8 cellular contexts compared by ENCODE assay signal in the genomic region with DNA sequence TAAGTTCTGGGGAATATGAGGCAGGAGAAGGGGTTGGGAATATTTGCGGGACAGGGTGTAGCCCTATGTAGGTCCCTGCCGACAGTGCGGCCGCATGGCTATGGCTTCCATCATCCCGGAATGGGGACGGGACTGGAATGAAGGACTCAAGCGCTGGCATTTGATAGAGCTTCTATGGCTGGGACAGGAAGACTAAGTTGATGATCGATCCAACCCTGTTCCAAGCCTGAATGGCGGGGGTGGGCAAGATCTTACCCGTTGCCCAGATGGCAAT. TPM values are rescaled to one million over a fixed set of nuclear protein-coding genes. Genes with fewer than 3 reads are reported as not detected.
DNase-seq lines count a peak whose midpoint lies in the region; ATAC-seq, FAIRE-seq and TF ChIP-seq lines count a peak whose summit lies in the region.

No MANE protein-coding gene starts in this region.

- intact Hi-C loops in activated T-helper 2 cell treated with anti-CD3 and anti-CD28 coated beads, Interferon-gamma antibody, Interleukin-2, Interleukin-4, amounts not matched to agents 10 μg/mL and 5 μg/mL and 100 μg/mL, durations not matched to agents 14 hours and 24 hours and 36 hours (cut with micrococcal nuclease): loop anchor here (1.0 to 5.0 kb wide), 4 partner anchors 26 to 194 kb away; a partner anchor contains a TSS
- intact Hi-C loops in kidney (cut with DNase I): no loop called here

- H3K27me3 ChIP-seq in thoracic aorta (replicated peaks; ENCODE audit: insufficient read depth): peaks cover 22% of the 10 kb centered on the region

- TF ChIP-seq CTCF in kidney (IDR thresholded peaks at IDR 0.05; ENCODE audit: borderline replicate concordance, extremely low read depth, insufficient read depth): no peak
- no peak for TF ChIP-seq CTCF in thoracic aorta (IDR thresholded peaks at IDR 0.05)

- DNase-seq in activated effector memory CD4-positive, alpha-beta T cell treated with anti-CD3 and anti-CD28 coated beads, Interleukin-2, amount 50 U/mL, for 16 hours: peak; percentile 79
- no peak for DNase-seq in activated effector memory CD4-positive, alpha-beta T cell treated with Interleukin-2 at 50 U/mL for 16 hours
- DNase-seq in activated T-helper 2 cell treated with anti-CD3 and anti-CD28 coated beads, Interferon-gamma antibody, Interleukin-2, Interleukin-4, amounts not matched to agents 10 μg/mL and 5 μg/mL and 100 μg/mL, durations not matched to agents 14 hours and 24 hours and 36 hours (ENCODE audit: low spot score): no peak
- DNase-seq in kidney: no peak
- no peak for DNase-seq in thoracic aorta (ENCODE audit: low spot score)
- no peak for DNase-seq in NCI-H1417 (lab: John Stamatoyannopoulos, UW)

- H3K4me3 ChIP-seq in kidney (ENCODE audit: low read length in 2 of 2) (peak overlapping the region; percentile 35 to 53), thoracic aorta (peak overlapping the region; percentile 67)

- H3K27ac Mint-ChIP-seq in activated T-helper 2 cell treated with anti-CD3 and anti-CD28 coated beads, Interferon-gamma antibody, Interleukin-2, Interleukin-4, amounts not matched to agents 10 μg/mL and 5 μg/mL and 100 μg/mL, durations not matched to agents 14 hours and 24 hours and 36 hours: no peak overlapping the region

- H3K4me1 Mint-ChIP-seq in activated T-helper 2 cell treated with anti-CD3 and anti-CD28 coated beads, Interferon-gamma antibody, Interleukin-2, Interleukin-4, amounts not matched to agents 10 μg/mL and 5 μg/mL and 100 μg/mL, durations not matched to agents 14 hours and 24 hours and 36 hours (ENCODE audit: low read depth): peaks cover 20% of the 10 kb centered on the region

- H3K4me3 Mint-ChIP-seq in activated T-helper 2 cell treated with anti-CD3 and anti-CD28 coated beads, Interferon-gamma antibody, Interleukin-2, Interleukin-4, amounts not matched to agents 10 μg/mL and 5 μg/mL and 100 μg/mL, durations not matched to agents 14 hours and 24 hours and 36 hours (ENCODE audit: low read depth): peak overlapping the region; percentile 84

- H3K27ac ChIP-seq in kidney (ENCODE audit: low read depth in 2 of 2, low read length in 2 of 2) (no peak overlapping the region), thoracic aorta (no peak overlapping the region)

- no peak for FAIRE-seq in kidney (lab: Jason Lieb, UNC)

- peaks cover 0 to 27% of the 10 kb centered on the region in 2 donors for H3K4me1 ChIP-seq in kidney (ENCODE audit: control insufficient read depth in 1 of 2, insufficient read depth in 1 of 2, low read depth in 1 of 2, low read length in 2 of 2)
- H3K4me1 ChIP-seq in thoracic aorta (ENCODE audit: control insufficient read depth in 1 of 2, low read depth in 2 of 2): peaks cover 17 to 36% of the 10 kb centered on the region in 2 donors

- H3K27me3 Mint-ChIP-seq in activated T-helper 2 cell treated with anti-CD3 and anti-CD28 coated beads, Interferon-gamma antibody, Interleukin-2, Interleukin-4, amounts not matched to agents 10 μg/mL and 5 μg/mL and 100 μg/mL, durations not matched to agents 14 hours and 24 hours and 36 hours (ENCODE audit: low read depth): peaks cover 53% of the 10 kb centered on the region

- ATAC-seq in thoracic aorta (ENCODE audit: insufficient number of reproducible peaks, low FRiP score, low read depth) (no peak), HG03135 (IDR thresholded peaks at IDR 0.05; ENCODE audit: unreplicated experiment) (no peak), HG02981 (IDR thresholded peaks at IDR 0.05; ENCODE audit: unreplicated experiment) (no peak)

- H3K36me3 ChIP-seq in kidney (ENCODE audit: control insufficient read depth in 1 of 2, insufficient read depth in 2 of 2, low read length in 2 of 2) (no peaks in the 10 kb centered on the region), thoracic aorta (no peaks in the 10 kb centered on the region)

- H3K9me3 ChIP-seq in kidney (ENCODE audit: control insufficient read depth in 1 of 2, low read length in 2 of 2) (no peaks in the 10 kb centered on the region), thoracic aorta (no peaks in the 10 kb centered on the region)

- H3K9ac ChIP-seq in kidney (ENCODE audit: low read length in 2 of 2): no peak overlapping the region

- H3K36me3 Mint-ChIP-seq in activated T-helper 2 cell treated with anti-CD3 and anti-CD28 coated beads, Interferon-gamma antibody, Interleukin-2, Interleukin-4, amounts not matched to agents 10 μg/mL and 5 μg/mL and 100 μg/mL, durations not matched to agents 14 hours and 24 hours and 36 hours (ENCODE audit: low read depth): no peaks in the 10 kb centered on the region

- H3K9me3 Mint-ChIP-seq in activated T-helper 2 cell treated with anti-CD3 and anti-CD28 coated beads, Interferon-gamma antibody, Interleukin-2, Interleukin-4, amounts not matched to agents 10 μg/mL and 5 μg/mL and 100 μg/mL, durations not matched to agents 14 hours and 24 hours and 36 hours: no peaks in the 10 kb centered on the region

RNA-seq across cellular contexts. Expression of a gene that starts 47.1 kb away (rescaled TPM):
- total RNA-seq in activated T-helper 2 cell treated with anti-CD3 and anti-CD28 coated beads, Interferon-gamma antibody, Interleukin-2, Interleukin-4, amounts not matched to agents 10 μg/mL and 5 μg/mL and 100 μg/mL, durations not matched to agents 14 hours and 24 hours and 36 hours: 0.14 and 0.16 TPM in 2 replicates
- total RNA-seq in kidney (6.1 TPM), thoracic aorta (not detected)
- 0.34 TPM for polyA plus RNA-seq in kidney (ENCODE audit: insufficient read depth, low read depth, low replicate concordance)
